ENCODE assay signal across 22 cellular contexts in the genomic region with DNA sequence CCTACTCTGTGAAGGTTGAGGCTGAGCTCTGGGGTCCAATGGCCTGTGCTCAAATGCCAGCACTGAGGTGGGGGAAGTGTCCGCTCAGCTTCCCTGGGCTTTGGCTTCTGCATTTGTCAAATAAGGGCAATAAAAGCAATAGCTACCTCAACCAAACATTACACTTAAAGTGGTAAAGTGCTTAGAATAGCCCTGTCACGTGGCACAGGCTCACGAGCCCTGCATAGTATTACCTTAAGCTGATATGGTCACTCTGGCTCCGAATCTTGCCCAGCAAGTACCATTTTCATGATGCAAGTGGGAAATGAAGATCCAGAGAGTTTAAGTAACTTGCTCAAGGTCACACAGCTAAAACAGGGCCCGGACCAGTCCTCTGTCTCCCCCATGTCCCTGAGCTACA.
"Had no signal": no experiment of that assay in that cellular context is flagged by ENCODE, and none has a peak within 500 bp of the region (broad histone marks: within the 10 kb centered on the region; RNA-seq: fewer than 3 reads in every experiment).

No MANE protein-coding gene starts in this region.

- H3K4me3 ChIP-seq: adrenal gland, body of pancreas, esophagus squamous epithelium, gastroesophageal sphincter had no signal

- H3K9me3 ChIP-seq: adrenal gland, body of pancreas, esophagus squamous epithelium, gastroesophageal sphincter had no signal

- H3K36me3 ChIP-seq: adrenal gland, esophagus squamous epithelium, gastroesophageal sphincter had no signal

- H3K27ac ChIP-seq: adrenal gland, body of pancreas, epithelial cell of prostate, esophagus squamous epithelium, gastroesophageal sphincter had no signal

- DNase-seq: activated CD4-positive, alpha-beta memory T cell treated with anti-CD3 and anti-CD28 coated beads, Interleukin-2, amount 10 ng/mL, durations not matched to agents 7 days and 5 days; activated CD4-positive, alpha-beta T cell treated with anti-CD3 and anti-CD28 coated beads for 36 hours; activated CD4-positive, alpha-beta T cell treated with anti-CD3 and anti-CD28 coated beads, Interleukin-2, amount 10 ng/mL, durations not matched to agents 24 days and 14 days; activated CD4-positive, CD25-positive, alpha-beta regulatory T cell; activated CD4-positive, CD25-positive, alpha-beta regulatory T cell treated with anti-CD3 and anti-CD28 coated beads, Interleukin-2, amount 50 U/mL, for 72 hours; activated effector memory CD4-positive, alpha-beta T cell treated with anti-CD3 and anti-CD28 coated beads, Interleukin-2, amount 50 U/mL, for 16 hours; activated naive CD4-positive, alpha-beta T cell treated with anti-CD3 and anti-CD28 coated beads for 36 hours; activated naive CD8-positive, alpha-beta T cell treated with anti-CD3 and anti-CD28 coated beads for 36 hours; activated naive CD8-positive, alpha-beta T cell treated with anti-CD3 and anti-CD28 coated beads, Interleukin-2, amount 50 U/mL, for 24 hours; activated T-cell treated with anti-CD3 and anti-CD28 coated beads, Interleukin-2, amount 50 U/mL, for 1 hour; activated T-cell treated with anti-CD3 and anti-CD28 coated beads, Interleukin-2, amount 50 U/mL, for 48 hours; amygdala; aorta; body of pancreas; caudate nucleus; effector CD8-positive, alpha-beta T cell; esophagus squamous epithelium; foreskin melanocyte; T-helper 2 cell had no signal

- ATAC-seq: activated CD4-positive, alpha-beta T cell treated with anti-CD3 and anti-CD28 coated beads for 36 hours; activated naive CD8-positive, alpha-beta T cell treated with anti-CD3 and anti-CD28 coated beads, Interleukin-2, amount 50 U/mL, for 24 hours; body of pancreas; gastroesophageal sphincter had no signal

- H3K27me3 ChIP-seq: adrenal gland, body of pancreas, gastroesophageal sphincter had no signal

- H3K4me1 ChIP-seq: adrenal gland had no signal
